ENCODE assay signal across 24 cellular contexts in genomic region chr13:53343345-53343744, GRCh38.
DNase-seq lines count a peak whose midpoint lies in the region; ATAC-seq lines count a peak whose summit lies in the region.
"Had no signal": no experiment of that assay in that cellular context is flagged by ENCODE, and none has a peak within 500 bp of the region (broad histone marks: within the 10 kb centered on the region; RNA-seq: fewer than 3 reads in every experiment).

No MANE protein-coding gene starts in this region.

- no peak for ATAC-seq in HG02763 (IDR thresholded peaks at IDR 0.05; ENCODE audit: unreplicated experiment)
- ATAC-seq in left lobe of liver: no peak
- ATAC-seq in activated CD8-positive, alpha-beta T cell treated with anti-CD3 and anti-CD28 coated beads, Interleukin-2, amount 10 ng/mL, durations not matched to agents 7 days and 5 days: no peak
- ATAC-seq: sciatic nerve, upper lobe of right lung had no signal

- H3K27ac Mint-ChIP-seq in activated CD8-positive, alpha-beta T cell treated with anti-CD3 and anti-CD28 coated beads, Interleukin-2, amount 10 ng/mL, durations not matched to agents 7 days and 5 days: no peak overlapping the region
- H3K27ac Mint-ChIP-seq: activated naive CD8-positive, alpha-beta T cell treated with anti-CD3 and anti-CD28 coated beads, Interleukin-2, amount 10 ng/mL, durations not matched to agents 7 days and 5 days; dendritic cell treated with granulocyte-macrophage colony-stimulating factor and Interleukin-4, amounts not matched to agents 40 ng/mL and 50 ng/mL, for 4 days; stimulated activated naive B cell treated with anti-CD40 and anti-IgM and Interleukin-4, amounts not matched to agents 10 μg/mL and 1 μg/mL and 100 μg/mL, for 72 hours; T-helper 2 cell treated with Interferon-gamma antibody and Interleukin-4, amounts not matched to agents 5 μg/mL and 100 μg/mL, for 36 hours had no signal

- DNase-seq in D341Med (ENCODE audit: low spot score) (peak; percentile 45), cerebellar cortex (ENCODE audit: low spot score) (peak; percentile 56), left lobe of liver (ENCODE audit: low spot score) (no peak), T1000 (lab: John Stamatoyannopoulos, UW) (no peak)
- DNase-seq in activated CD8-positive, alpha-beta T cell treated with anti-CD3 and anti-CD28 coated beads, Interleukin-2, amount 10 ng/mL, durations not matched to agents 7 days and 5 days: no peak
- DNase-seq: activated CD4-positive, alpha-beta T cell treated with anti-CD3 and anti-CD28 coated beads for 48 hours; activated gamma-delta T cell; activated naive CD8-positive, alpha-beta T cell treated with anti-CD3 and anti-CD28 coated beads, Interleukin-2, amount 10 ng/mL, durations not matched to agents 7 days and 5 days; activated T-cell treated with anti-CD3 and anti-CD28 coated beads, Interleukin-2, amount 50 U/mL, for 1 hour; GDM1; hippocampal formation; NCI-H1417 treated with DMSO at 0.1 percent for 48 hours; NCI-H2171; NCI-H526; OCI-M1; stimulated activated naive B cell treated with anti-CD40 and anti-IgM and Interleukin-4, amounts not matched to agents 10 μg/mL and 1 μg/mL and 100 μg/mL, for 72 hours; upper lobe of right lung had no signal

- 20% methylated on average over 1 of the region's 1 CpG for WGBS in HUES64

- H3K36me3 Mint-ChIP-seq in activated CD8-positive, alpha-beta T cell treated with anti-CD3 and anti-CD28 coated beads, Interleukin-2, amount 10 ng/mL, durations not matched to agents 7 days and 5 days (ENCODE audit: low read depth): no peaks in the 10 kb centered on the region
- H3K36me3 Mint-ChIP-seq: activated naive CD8-positive, alpha-beta T cell treated with anti-CD3 and anti-CD28 coated beads, Interleukin-2, amount 10 ng/mL, durations not matched to agents 7 days and 5 days; stimulated activated naive B cell treated with anti-CD40 and anti-IgM and Interleukin-4, amounts not matched to agents 10 μg/mL and 1 μg/mL and 100 μg/mL, for 72 hours had no signal

- H3K4me1 Mint-ChIP-seq in activated CD8-positive, alpha-beta T cell treated with anti-CD3 and anti-CD28 coated beads, Interleukin-2, amount 10 ng/mL, durations not matched to agents 7 days and 5 days (ENCODE audit: low read depth): no peaks in the 10 kb centered on the region
- H3K4me1 Mint-ChIP-seq: activated naive CD8-positive, alpha-beta T cell treated with anti-CD3 and anti-CD28 coated beads, Interleukin-2, amount 10 ng/mL, durations not matched to agents 7 days and 5 days; stimulated activated naive B cell treated with anti-CD40 and anti-IgM and Interleukin-4, amounts not matched to agents 10 μg/mL and 1 μg/mL and 100 μg/mL, for 72 hours had no signal

- peak overlapping the region; percentile 92; the same call in 1 of the 2 replicates for H3K27ac ChIP-seq in HUES64 (ENCODE audit: low read depth, low read length)
- H3K27ac ChIP-seq in iPS-20b (ENCODE audit: low read length): no peak overlapping the region
- H3K27ac ChIP-seq: suprapubic skin, upper lobe of right lung had no signal

- 0 out of 2 replicates have a peak overlapping the region, but pooled peaks have one; percentile 4 for H3K4me3 ChIP-seq in HUES64 (ENCODE audit: low read length)
- peak overlapping the region; percentile 30 for H3K4me3 ChIP-seq in iPS-20b (ENCODE audit: low read length)
- H3K4me3 ChIP-seq: suprapubic skin, upper lobe of right lung had no signal

- 0 out of 2 replicates have a peak overlapping the region, but pooled peaks have one; percentile 4 for H3K9ac ChIP-seq in HUES64 (ENCODE audit: low read depth, low read length)
- H3K9ac ChIP-seq in iPS-20b (ENCODE audit: low read depth, low read length): peak overlapping the region; percentile 2; the same call in 1 of the 2 replicates

- H3K27me3 ChIP-seq in HUES64 (ENCODE audit: insufficient read depth, low read length) (peaks cover 30% of the 10 kb centered on the region), iPS-20b (ENCODE audit: insufficient read depth, low read length) (peaks cover 78% of the 10 kb centered on the region)
- H3K27me3 ChIP-seq: suprapubic skin, upper lobe of right lung had no signal

- H3K9me3 Mint-ChIP-seq in activated CD8-positive, alpha-beta T cell treated with anti-CD3 and anti-CD28 coated beads, Interleukin-2, amount 10 ng/mL, durations not matched to agents 7 days and 5 days (ENCODE audit: insufficient read depth): peaks cover 5% of the 10 kb centered on the region

- H3K27me3 Mint-ChIP-seq in activated CD8-positive, alpha-beta T cell treated with anti-CD3 and anti-CD28 coated beads, Interleukin-2, amount 10 ng/mL, durations not matched to agents 7 days and 5 days (ENCODE audit: low read depth): no peaks in the 10 kb centered on the region
- H3K27me3 Mint-ChIP-seq: activated naive CD8-positive, alpha-beta T cell treated with anti-CD3 and anti-CD28 coated beads, Interleukin-2, amount 10 ng/mL, durations not matched to agents 7 days and 5 days; dendritic cell treated with granulocyte-macrophage colony-stimulating factor and Interleukin-4, amounts not matched to agents 40 ng/mL and 50 ng/mL, for 4 days; stimulated activated naive B cell treated with anti-CD40 and anti-IgM and Interleukin-4, amounts not matched to agents 10 μg/mL and 1 μg/mL and 100 μg/mL, for 72 hours had no signal

- POLR2A ChIA-PET in activated CD8-positive, alpha-beta T cell treated with anti-CD3 and anti-CD28 coated beads, Interleukin-2, amount 10 ng/mL, durations not matched to agents 7 days and 5 days (lab: Charles Lee): no interaction called here

- H3K36me3 ChIP-seq in HUES64 (ENCODE audit: insufficient read depth, low read length): no peaks in the 10 kb centered on the region
- H3K36me3 ChIP-seq in iPS-20b (ENCODE audit: insufficient read depth, low read depth, low read length): no peaks in the 10 kb centered on the region
- H3K36me3 ChIP-seq: suprapubic skin, upper lobe of right lung had no signal

- CTCF ChIA-PET in activated CD8-positive, alpha-beta T cell treated with anti-CD3 and anti-CD28 coated beads, Interleukin-2, amount 10 ng/mL, durations not matched to agents 7 days and 5 days (lab: Charles Lee): no interaction called here

- H3K4me1 ChIP-seq in HUES64 (ENCODE audit: insufficient read depth, low read length) (peaks cover 27% of the 10 kb centered on the region), iPS-20b (ENCODE audit: insufficient read depth, low read length) (peaks cover 22% of the 10 kb centered on the region; the same call in 1 of the 2 replicates)
- H3K4me1 ChIP-seq: suprapubic skin, upper lobe of right lung had no signal

- H3K4me3 Mint-ChIP-seq in activated CD8-positive, alpha-beta T cell treated with anti-CD3 and anti-CD28 coated beads, Interleukin-2, amount 10 ng/mL, durations not matched to agents 7 days and 5 days: no peak overlapping the region
- H3K4me3 Mint-ChIP-seq: activated naive CD8-positive, alpha-beta T cell treated with anti-CD3 and anti-CD28 coated beads, Interleukin-2, amount 10 ng/mL, durations not matched to agents 7 days and 5 days; dendritic cell treated with granulocyte-macrophage colony-stimulating factor and Interleukin-4, amounts not matched to agents 40 ng/mL and 50 ng/mL, for 4 days; stimulated activated naive B cell treated with anti-CD40 and anti-IgM and Interleukin-4, amounts not matched to agents 10 μg/mL and 1 μg/mL and 100 μg/mL, for 72 hours; T-helper 2 cell treated with Interferon-gamma antibody and Interleukin-4, amounts not matched to agents 5 μg/mL and 100 μg/mL, for 36 hours had no signal

- H3K9me3 ChIP-seq in HUES64 (ENCODE audit: insufficient read depth, low read depth, low read length): no peaks in the 10 kb centered on the region
- no peaks in the 10 kb centered on the region for H3K9me3 ChIP-seq in iPS-20b (ENCODE audit: insufficient read depth, low read depth, low read length)
- H3K9me3 ChIP-seq: suprapubic skin, upper lobe of right lung had no signal

Comparison
In these comparisons a context has a peak if more than half of its experiments do, and no peak if none do; other contexts are left out.
1. DNase-seq: peak in D341Med (single experiment) and cerebellar cortex (single experiment); none in left lobe of liver (single experiment), activated CD8-positive, alpha-beta T cell treated with anti-CD3 and anti-CD28 coated beads, Interleukin-2, amount 10 ng/mL, durations not matched to agents 7 days and 5 days (single experiment) and T1000 (single experiment).